ENCODE assay signal across 16 cellular contexts in the genomic region with DNA sequence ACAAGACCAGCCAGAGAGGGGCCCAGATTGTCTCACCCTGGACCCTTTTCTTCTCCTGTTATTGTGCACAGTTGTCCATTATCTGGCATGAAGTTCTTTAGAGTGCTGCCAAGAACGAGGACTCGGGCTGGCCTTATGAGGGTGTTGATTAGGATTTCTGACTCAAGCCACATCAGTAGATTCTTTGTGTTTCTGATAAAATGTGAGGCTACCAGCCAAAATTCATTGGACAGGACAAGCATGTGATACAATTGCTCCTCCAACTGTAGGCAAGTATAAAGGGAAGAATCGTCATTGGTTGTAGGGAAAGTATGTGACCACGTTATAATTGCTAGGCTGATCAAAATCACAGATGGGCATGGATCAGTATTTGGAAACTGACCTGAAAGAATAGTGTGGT.
DNase-seq lines count a peak whose midpoint lies in the region; ATAC-seq lines count a peak whose summit lies in the region.
"Had no signal": no experiment of that assay in that cellular context is flagged by ENCODE, and none has a peak within 500 bp of the region (broad histone marks: within the 10 kb centered on the region; RNA-seq: fewer than 3 reads in every experiment).

No MANE protein-coding gene starts in this region.

- DNase-seq in Right ventricle myocardium superior (no peak), left cardiac atrium (no peak), astrocyte of the hippocampus (ENCODE audit: low read depth, low spot score) (peak; percentile 9), medulla oblongata (ENCODE audit: extremely low spot score) (peak; percentile 7), superior temporal gyrus (ENCODE audit: extremely low spot score) (peak; percentile 70)
- DNase-seq in activated CD4-positive, alpha-beta T cell treated with anti-CD3 and anti-CD28 coated beads, Interleukin-2, amount 50 U/mL, for 4 hours: no peak
- DNase-seq: 8988T; Calu3; CD8-positive, alpha-beta T cell; DMS79 treated with DMSO at 0.1 percent for 48 hours; GF-D8; GOT3; H7; HFFc6 had no signal

- ATAC-seq in Right ventricle myocardium superior (ENCODE audit: poor library complexity) (peak; percentile 60), left cardiac atrium (no peak), HG02623 (IDR thresholded peaks at IDR 0.05; ENCODE audit: unreplicated experiment) (no peak)
- ATAC-seq: CD8-positive, alpha-beta T cell; HCT116 had no signal

- intact Hi-C loops in Right ventricle myocardium superior (cut with DNase I) (no loop called here), left cardiac atrium (cut with DNase I) (no loop called here)

Comparison
In these comparisons a context has a peak if more than half of its experiments do, and no peak if none do; other contexts are left out.
1. DNase-seq: peak in astrocyte of the hippocampus (single experiment), medulla oblongata (single experiment) and superior temporal gyrus (single experiment); none in Right ventricle myocardium superior (single experiment), left cardiac atrium (single experiment) and activated CD4-positive, alpha-beta T cell treated with anti-CD3 and anti-CD28 coated beads, Interleukin-2, amount 50 U/mL, for 4 hours (0 of 2).